In the genomic region with DNA sequence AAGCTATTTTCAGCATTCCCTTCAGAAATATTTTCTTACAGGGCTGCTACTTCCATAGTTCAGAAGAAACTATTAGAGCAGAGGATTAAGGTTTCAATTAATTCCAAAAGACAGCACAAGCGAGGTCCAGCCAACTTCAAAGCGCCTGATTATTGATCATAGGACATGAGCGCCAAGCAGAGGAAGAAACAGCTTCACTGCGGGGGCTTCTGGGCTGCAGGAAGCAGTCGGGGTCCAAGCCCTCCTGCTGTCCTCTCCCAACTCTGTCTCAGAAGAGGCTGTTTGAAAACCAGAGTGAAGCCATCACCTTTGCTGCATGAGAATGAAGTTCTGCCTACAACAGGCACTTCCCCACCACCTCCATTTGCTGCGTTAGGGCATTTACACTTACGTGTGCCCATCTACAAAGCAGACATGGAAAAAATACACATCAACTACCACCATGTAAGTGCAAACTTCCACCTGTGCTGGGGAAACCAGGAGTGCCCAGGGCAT, we compare ENCODE assay signal across 2 cellular contexts.
TF ChIP-seq lines count a peak whose summit lies in the region.

No MANE protein-coding gene starts in this region.

TF ChIP-seq in SK-N-SH, 30 proteins besides CTCF, POLR2A, EP300 and RAD21:
- TF ChIP-seq, protein P1, sequence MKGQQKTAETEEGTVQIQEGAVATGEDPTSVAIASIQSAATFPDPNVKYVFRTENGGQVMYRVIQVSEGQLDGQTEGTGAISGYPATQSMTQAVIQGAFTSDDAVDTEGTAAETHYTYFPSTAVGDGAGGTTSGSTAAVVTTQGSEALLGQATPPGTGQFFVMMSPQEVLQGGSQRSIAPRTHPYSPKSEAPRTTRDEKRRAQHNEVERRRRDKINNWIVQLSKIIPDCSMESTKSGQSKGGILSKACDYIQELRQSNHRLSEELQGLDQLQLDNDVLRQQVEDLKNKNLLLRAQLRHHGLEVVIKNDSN (IDR thresholded peaks at IDR 0.05; ENCODE audit: borderline replicate concordance, low read depth): no peak
- no peak for TF ChIP-seq TCF12 (IDR thresholded peaks at IDR 0.05)
- no peak for TF ChIP-seq GABPA (IDR thresholded peaks at IDR 0.05; ENCODE audit: low read depth)
- TF ChIP-seq FOXJ3 (CRISPR knock-in tag; IDR thresholded peaks at IDR 0.05): no peak
- no peak for TF ChIP-seq ELF1 (IDR thresholded peaks at IDR 0.05)
- no peak for TF ChIP-seq TEAD4 (IDR thresholded peaks at IDR 0.05; ENCODE audit: borderline replicate concordance, insufficient read depth)
- TF ChIP-seq SMC3 (IDR thresholded peaks at IDR 0.05; ENCODE audit: low read depth, low read length): no peak
- no peak for TF ChIP-seq RXRA (IDR thresholded peaks at IDR 0.05; ENCODE audit: borderline replicate concordance, low read depth)
- TF ChIP-seq GATA2 (CRISPR knock-in tag; IDR thresholded peaks at IDR 0.05): no peak
- TF ChIP-seq NRF1 (IDR thresholded peaks at IDR 0.05; ENCODE audit: low read depth, low read length): no peak
- TF ChIP-seq, protein P2, sequence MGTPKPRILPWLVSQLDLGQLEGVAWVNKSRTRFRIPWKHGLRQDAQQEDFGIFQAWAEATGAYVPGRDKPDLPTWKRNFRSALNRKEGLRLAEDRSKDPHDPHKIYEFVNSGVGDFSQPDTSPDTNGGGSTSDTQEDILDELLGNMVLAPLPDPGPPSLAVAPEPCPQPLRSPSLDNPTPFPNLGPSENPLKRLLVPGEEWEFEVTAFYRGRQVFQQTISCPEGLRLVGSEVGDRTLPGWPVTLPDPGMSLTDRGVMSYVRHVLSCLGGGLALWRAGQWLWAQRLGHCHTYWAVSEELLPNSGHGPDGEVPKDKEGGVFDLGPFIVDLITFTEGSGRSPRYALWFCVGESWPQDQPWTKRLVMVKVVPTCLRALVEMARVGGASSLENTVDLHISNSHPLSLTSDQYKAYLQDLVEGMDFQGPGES (IDR thresholded peaks at IDR 0.05; ENCODE audit: low read depth, low read length): no peak
- TF ChIP-seq, protein P3, sequence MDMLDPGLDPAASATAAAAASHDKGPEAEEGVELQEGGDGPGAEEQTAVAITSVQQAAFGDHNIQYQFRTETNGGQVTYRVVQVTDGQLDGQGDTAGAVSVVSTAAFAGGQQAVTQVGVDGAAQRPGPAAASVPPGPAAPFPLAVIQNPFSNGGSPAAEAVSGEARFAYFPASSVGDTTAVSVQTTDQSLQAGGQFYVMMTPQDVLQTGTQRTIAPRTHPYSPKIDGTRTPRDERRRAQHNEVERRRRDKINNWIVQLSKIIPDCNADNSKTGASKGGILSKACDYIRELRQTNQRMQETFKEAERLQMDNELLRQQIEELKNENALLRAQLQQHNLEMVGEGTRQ (IDR thresholded peaks at IDR 0.05; ENCODE audit: borderline replicate concordance, low read depth, low read length): no peak
- TF ChIP-seq, protein P4, sequence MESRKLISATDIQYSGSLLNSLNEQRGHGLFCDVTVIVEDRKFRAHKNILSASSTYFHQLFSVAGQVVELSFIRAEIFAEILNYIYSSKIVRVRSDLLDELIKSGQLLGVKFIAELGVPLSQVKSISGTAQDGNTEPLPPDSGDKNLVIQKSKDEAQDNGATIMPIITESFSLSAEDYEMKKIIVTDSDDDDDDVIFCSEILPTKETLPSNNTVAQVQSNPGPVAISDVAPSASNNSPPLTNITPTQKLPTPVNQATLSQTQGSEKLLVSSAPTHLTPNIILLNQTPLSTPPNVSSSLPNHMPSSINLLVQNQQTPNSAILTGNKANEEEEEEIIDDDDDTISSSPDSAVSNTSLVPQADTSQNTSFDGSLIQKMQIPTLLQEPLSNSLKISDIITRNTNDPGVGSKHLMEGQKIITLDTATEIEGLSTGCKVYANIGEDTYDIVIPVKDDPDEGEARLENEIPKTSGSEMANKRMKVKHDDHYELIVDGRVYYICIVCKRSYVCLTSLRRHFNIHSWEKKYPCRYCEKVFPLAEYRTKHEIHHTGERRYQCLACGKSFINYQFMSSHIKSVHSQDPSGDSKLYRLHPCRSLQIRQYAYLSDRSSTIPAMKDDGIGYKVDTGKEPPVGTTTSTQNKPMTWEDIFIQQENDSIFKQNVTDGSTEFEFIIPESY (IDR thresholded peaks at IDR 0.05; ENCODE audit: borderline replicate concordance, low read depth): no peak
- no peak for TF ChIP-seq MEF2A (IDR thresholded peaks at IDR 0.05; ENCODE audit: borderline replicate concordance, low read depth)
- TF ChIP-seq, protein P5, sequence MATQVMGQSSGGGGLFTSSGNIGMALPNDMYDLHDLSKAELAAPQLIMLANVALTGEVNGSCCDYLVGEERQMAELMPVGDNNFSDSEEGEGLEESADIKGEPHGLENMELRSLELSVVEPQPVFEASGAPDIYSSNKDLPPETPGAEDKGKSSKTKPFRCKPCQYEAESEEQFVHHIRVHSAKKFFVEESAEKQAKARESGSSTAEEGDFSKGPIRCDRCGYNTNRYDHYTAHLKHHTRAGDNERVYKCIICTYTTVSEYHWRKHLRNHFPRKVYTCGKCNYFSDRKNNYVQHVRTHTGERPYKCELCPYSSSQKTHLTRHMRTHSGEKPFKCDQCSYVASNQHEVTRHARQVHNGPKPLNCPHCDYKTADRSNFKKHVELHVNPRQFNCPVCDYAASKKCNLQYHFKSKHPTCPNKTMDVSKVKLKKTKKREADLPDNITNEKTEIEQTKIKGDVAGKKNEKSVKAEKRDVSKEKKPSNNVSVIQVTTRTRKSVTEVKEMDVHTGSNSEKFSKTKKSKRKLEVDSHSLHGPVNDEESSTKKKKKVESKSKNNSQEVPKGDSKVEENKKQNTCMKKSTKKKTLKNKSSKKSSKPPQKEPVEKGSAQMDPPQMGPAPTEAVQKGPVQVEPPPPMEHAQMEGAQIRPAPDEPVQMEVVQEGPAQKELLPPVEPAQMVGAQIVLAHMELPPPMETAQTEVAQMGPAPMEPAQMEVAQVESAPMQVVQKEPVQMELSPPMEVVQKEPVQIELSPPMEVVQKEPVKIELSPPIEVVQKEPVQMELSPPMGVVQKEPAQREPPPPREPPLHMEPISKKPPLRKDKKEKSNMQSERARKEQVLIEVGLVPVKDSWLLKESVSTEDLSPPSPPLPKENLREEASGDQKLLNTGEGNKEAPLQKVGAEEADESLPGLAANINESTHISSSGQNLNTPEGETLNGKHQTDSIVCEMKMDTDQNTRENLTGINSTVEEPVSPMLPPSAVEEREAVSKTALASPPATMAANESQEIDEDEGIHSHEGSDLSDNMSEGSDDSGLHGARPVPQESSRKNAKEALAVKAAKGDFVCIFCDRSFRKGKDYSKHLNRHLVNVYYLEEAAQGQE (IDR thresholded peaks at IDR 0.05; ENCODE audit: low read depth, low read length): no peak
- TF ChIP-seq, protein P6, sequence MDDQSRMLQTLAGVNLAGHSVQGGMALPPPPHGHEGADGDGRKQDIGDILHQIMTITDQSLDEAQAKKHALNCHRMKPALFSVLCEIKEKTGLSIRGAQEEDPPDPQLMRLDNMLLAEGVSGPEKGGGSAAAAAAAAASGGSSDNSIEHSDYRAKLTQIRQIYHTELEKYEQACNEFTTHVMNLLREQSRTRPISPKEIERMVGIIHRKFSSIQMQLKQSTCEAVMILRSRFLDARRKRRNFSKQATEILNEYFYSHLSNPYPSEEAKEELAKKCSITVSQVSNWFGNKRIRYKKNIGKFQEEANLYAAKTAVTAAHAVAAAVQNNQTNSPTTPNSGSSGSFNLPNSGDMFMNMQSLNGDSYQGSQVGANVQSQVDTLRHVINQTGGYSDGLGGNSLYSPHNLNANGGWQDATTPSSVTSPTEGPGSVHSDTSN (IDR thresholded peaks at IDR 0.05): no peak
- no peak for TF ChIP-seq MXI1 (IDR thresholded peaks at IDR 0.05; ENCODE audit: low read depth, low read length)
TF ChIP-seq in SK-N-SH: peak in this region for 0.

TF ChIP-seq in SK-N-SH treated with all-trans-retinoic acid at 6 μM for 48 hours, 23 proteins besides CTCF, POLR2A, EP300 and RAD21:
- TF ChIP-seq ZNF8 (CRISPR knock-in tag; IDR thresholded peaks at IDR 0.05) (no peak), CSDC2 (CRISPR knock-in tag; IDR thresholded peaks at IDR 0.05) (no peak)
